In the genomic region with DNA sequence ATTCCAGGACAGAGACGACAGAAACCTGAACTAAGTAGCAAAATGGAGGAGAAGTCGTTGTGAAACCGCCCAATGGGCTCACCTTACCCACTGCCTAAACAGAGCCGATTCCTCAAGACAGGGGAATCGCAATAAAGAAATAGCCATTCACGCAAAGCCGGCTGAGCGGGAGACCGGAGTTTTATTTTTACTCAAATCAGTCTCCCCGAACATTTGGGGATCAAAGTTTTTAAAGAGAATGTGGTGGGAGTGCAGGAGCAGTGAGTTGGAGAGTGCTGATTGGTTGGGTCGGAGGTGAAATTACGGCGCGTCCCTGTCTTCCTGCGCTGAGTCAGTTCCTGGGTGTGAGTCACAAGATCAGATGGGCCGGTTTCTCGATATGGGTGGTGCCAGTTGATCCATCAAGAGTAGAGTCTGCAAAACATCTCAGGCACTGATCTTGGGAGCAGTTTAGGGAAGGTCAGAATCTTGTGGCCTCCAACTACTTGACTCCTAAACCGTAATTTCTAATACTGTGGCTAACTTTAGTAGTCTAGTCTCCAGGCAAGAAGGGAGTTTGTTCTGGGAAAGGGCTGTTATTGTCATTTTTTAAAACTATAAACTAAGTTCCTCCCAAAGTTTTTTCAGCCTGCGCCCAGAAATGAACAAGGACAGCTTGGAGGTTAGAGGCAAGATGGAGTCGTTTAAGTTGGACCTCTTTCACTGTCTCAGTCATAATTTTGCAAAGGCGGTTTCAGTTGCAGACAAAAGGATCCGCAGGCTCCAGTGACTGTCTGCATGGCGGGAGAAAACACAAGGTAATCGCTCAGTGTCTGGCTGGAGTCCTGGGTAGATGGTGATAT, we compare ENCODE assay signal across 1 cellular context.
TF ChIP-seq lines count a peak whose summit lies in the region.

No MANE protein-coding gene starts in this region.

TF ChIP-seq in K562, 482 proteins besides CTCF, POLR2A, EP300 and RAD21 (continued from another document and continues in another):
- TF ChIP-seq ZNF395 (CRISPR knock-in tag; IDR thresholded peaks at IDR 0.05) (no peak; the same call in 1 of the 2 replicates), VEZF1 (CRISPR knock-in tag; IDR thresholded peaks at IDR 0.05) (no peak; the same call in 1 of the 2 replicates), ZNF41 (CRISPR knock-in tag; conservative IDR thresholded peaks at IDR 0.05) (no peak), MEIS2 (IDR thresholded peaks at IDR 0.05; ENCODE audit: partially characterized antibody) (peak; percentile 75), ZNF696 (CRISPR knock-in tag; conservative IDR thresholded peaks at IDR 0.05) (no peak), SNRNP70 (optimal IDR thresholded peaks at IDR 0.05; ENCODE audit: low read depth, low read length) (no peak), CBFA2T3 (IDR thresholded peaks at IDR 0.05) (no peak), ARID1B (IDR thresholded peaks at IDR 0.05) (peak; percentile 88), TCF7L2 (IDR thresholded peaks at IDR 0.05; ENCODE audit: low read depth, low read length) (no peak), ZNF436 (CRISPR knock-in tag; IDR thresholded peaks at IDR 0.05) (no peak), HBP1 (CRISPR knock-in tag; IDR thresholded peaks at IDR 0.05) (no peak), GABPB2 (CRISPR knock-in tag; conservative IDR thresholded peaks at IDR 0.05) (no peak), ZNF583 (CRISPR knock-in tag; IDR thresholded peaks at IDR 0.05) (no peak), ZNF408 (CRISPR knock-in tag; IDR thresholded peaks at IDR 0.05; ENCODE audit: low read depth) (no peak), ARID4B (CRISPR knock-in tag; IDR thresholded peaks at IDR 0.05) (no peak), NCOA4 (IDR thresholded peaks at IDR 0.05; ENCODE audit: partially characterized antibody) (no peak), CBX2 (IDR thresholded peaks at IDR 0.05; ENCODE audit: insufficient read depth, low read length, poor library complexity, severe bottlenecking) (no peak), HINFP (tag; conservative IDR thresholded peaks at IDR 0.05; ENCODE audit: low read depth) (no peak; the same call in 1 of the 2 replicates), ZNF384 (IDR thresholded peaks at IDR 0.05; ENCODE audit: low read depth, low read length) (0 out of 2 replicates have a peak, but pooled peaks have one; percentile 4), BCOR (IDR thresholded peaks at IDR 0.05) (no peak; the same call in 1 of the 2 replicates), THAP12 (CRISPR knock-in tag; IDR thresholded peaks at IDR 0.05) (peak; percentile 58; the same call in 1 of the 2 replicates), NCOR1 (IDR thresholded peaks at IDR 0.05) (peak; percentile 64)
- TF ChIP-seq, protein P1, sequence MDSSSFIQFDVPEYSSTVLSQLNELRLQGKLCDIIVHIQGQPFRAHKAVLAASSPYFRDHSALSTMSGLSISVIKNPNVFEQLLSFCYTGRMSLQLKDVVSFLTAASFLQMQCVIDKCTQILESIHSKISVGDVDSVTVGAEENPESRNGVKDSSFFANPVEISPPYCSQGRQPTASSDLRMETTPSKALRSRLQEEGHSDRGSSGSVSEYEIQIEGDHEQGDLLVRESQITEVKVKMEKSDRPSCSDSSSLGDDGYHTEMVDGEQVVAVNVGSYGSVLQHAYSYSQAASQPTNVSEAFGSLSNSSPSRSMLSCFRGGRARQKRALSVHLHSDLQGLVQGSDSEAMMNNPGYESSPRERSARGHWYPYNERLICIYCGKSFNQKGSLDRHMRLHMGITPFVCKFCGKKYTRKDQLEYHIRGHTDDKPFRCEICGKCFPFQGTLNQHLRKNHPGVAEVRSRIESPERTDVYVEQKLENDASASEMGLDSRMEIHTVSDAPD (CRISPR knock-in tag; IDR thresholded peaks at IDR 0.05): no peak
- TF ChIP-seq, protein P2, sequence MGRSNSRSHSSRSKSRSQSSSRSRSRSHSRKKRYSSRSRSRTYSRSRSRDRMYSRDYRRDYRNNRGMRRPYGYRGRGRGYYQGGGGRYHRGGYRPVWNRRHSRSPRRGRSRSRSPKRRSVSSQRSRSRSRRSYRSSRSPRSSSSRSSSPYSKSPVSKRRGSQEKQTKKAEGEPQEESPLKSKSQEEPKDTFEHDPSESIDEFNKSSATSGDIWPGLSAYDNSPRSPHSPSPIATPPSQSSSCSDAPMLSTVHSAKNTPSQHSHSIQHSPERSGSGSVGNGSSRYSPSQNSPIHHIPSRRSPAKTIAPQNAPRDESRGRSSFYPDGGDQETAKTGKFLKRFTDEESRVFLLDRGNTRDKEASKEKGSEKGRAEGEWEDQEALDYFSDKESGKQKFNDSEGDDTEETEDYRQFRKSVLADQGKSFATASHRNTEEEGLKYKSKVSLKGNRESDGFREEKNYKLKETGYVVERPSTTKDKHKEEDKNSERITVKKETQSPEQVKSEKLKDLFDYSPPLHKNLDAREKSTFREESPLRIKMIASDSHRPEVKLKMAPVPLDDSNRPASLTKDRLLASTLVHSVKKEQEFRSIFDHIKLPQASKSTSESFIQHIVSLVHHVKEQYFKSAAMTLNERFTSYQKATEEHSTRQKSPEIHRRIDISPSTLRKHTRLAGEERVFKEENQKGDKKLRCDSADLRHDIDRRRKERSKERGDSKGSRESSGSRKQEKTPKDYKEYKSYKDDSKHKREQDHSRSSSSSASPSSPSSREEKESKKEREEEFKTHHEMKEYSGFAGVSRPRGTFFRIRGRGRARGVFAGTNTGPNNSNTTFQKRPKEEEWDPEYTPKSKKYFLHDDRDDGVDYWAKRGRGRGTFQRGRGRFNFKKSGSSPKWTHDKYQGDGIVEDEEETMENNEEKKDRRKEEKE (IDR thresholded peaks at IDR 0.05; ENCODE audit: borderline replicate concordance in 1 of 2, control insufficient read depth in 1 of 2, low read depth in 2 of 2, low read length in 1 of 2): peak in 1 of 2 experiments; percentile 86; a peak in 1 of 4 replicates
- TF ChIP-seq, protein P3, sequence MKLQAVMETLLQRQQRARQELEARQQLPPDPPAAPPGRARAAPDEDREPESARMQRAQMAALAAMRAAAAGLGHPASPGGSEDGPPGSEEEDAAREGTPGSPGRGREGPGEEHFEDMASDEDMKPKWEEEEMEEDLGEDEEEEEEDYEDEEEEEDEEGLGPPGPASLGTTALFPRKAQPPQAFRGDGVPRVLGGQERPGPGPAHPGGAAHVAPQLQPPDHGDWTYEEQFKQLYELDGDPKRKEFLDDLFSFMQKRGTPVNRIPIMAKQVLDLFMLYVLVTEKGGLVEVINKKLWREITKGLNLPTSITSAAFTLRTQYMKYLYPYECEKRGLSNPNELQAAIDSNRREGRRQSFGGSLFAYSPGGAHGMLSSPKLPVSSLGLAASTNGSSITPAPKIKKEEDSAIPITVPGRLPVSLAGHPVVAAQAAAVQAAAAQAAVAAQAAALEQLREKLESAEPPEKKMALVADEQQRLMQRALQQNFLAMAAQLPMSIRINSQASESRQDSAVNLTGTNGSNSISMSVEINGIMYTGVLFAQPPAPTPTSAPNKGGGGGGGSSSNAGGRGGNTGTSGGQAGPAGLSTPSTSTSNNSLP (IDR thresholded peaks at IDR 0.05; ENCODE audit: borderline replicate concordance, low read depth, low read length): peak; percentile 85
- TF ChIP-seq, protein P4, sequence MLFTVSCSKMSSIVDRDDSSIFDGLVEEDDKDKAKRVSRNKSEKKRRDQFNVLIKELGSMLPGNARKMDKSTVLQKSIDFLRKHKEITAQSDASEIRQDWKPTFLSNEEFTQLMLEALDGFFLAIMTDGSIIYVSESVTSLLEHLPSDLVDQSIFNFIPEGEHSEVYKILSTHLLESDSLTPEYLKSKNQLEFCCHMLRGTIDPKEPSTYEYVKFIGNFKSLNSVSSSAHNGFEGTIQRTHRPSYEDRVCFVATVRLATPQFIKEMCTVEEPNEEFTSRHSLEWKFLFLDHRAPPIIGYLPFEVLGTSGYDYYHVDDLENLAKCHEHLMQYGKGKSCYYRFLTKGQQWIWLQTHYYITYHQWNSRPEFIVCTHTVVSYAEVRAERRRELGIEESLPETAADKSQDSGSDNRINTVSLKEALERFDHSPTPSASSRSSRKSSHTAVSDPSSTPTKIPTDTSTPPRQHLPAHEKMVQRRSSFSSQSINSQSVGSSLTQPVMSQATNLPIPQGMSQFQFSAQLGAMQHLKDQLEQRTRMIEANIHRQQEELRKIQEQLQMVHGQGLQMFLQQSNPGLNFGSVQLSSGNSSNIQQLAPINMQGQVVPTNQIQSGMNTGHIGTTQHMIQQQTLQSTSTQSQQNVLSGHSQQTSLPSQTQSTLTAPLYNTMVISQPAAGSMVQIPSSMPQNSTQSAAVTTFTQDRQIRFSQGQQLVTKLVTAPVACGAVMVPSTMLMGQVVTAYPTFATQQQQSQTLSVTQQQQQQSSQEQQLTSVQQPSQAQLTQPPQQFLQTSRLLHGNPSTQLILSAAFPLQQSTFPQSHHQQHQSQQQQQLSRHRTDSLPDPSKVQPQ (CRISPR knock-in tag; IDR thresholded peaks at IDR 0.05; ENCODE audit: borderline replicate concordance): no peak
